In genomic region chr7:22549667-22550513, GRCh38 we compare ENCODE assay signal across 8 cellular contexts. TPM values are rescaled to one million over a fixed set of nuclear protein-coding genes. Genes with fewer than 3 reads are reported as not detected.
DNase-seq lines count a peak whose midpoint lies in the region; ATAC-seq and TF ChIP-seq lines count a peak whose summit lies in the region.

No MANE protein-coding gene starts in this region.

- H2AFZ ChIP-seq in GM23338: peak overlapping the region; percentile 84

- DNase-seq in GM23338 (ENCODE audit: low spot score) (peak; percentile 93), NCI-H774 (lab: John Stamatoyannopoulos, UW) (peak; percentile 54), hippocampal formation (lab: John Stamatoyannopoulos, UW) (no peak), GDM1 (lab: John Stamatoyannopoulos, UW) (no peak)
- DNase-seq in central memory CD4-positive, alpha-beta T cell: peak; percentile 22

- H3K4me1 Mint-ChIP-seq in GM23338: peaks cover 8% of the 10 kb centered on the region; the same call in 2 of the 3 replicates

- H3K36me3 Mint-ChIP-seq in GM23338 (ENCODE audit: low read depth): no peaks in the 10 kb centered on the region

- peak overlapping the region in 5 of 11 experiments; percentile 7 to 86 (median 72); a peak in 8 of 22 replicates for H3K27ac ChIP-seq in BLaER1 treated with 17β-estradiol and CSF1 and Interleukin-3, amounts not matched to agents 10 nM and 100 nM
- H3K27ac ChIP-seq in GM23338 (ENCODE audit: low read depth): peak overlapping the region; percentile 95

- H3K27me3 ChIP-seq in BLaER1 treated with 17β-estradiol and CSF1 and Interleukin-3, amounts not matched to agents 10 nM and 100 nM: peaks cover 0 to 16% (median 0%) of the 10 kb centered on the region in 11 experiments; a peak in 4 of 22 replicates
- H3K27me3 ChIP-seq in GM23338 (ENCODE audit: insufficient read depth) (no peaks in the 10 kb centered on the region), mucosa of stomach (ENCODE audit: control insufficient read depth, insufficient read depth, low read length) (peaks cover 43% of the 10 kb centered on the region)

- peak overlapping the region; percentile 48 to 91 (median 76) for H3K4me2 ChIP-seq in BLaER1 treated with 17β-estradiol and CSF1 and Interleukin-3, amounts not matched to agents 10 nM and 100 nM
- peak overlapping the region; percentile 80 for H3K4me2 ChIP-seq in GM23338

- peak overlapping the region in 3 of 10 experiments; percentile 10 to 29 (median 22); a peak in 3 of 20 replicates for H3K4me3 ChIP-seq in BLaER1 treated with 17β-estradiol and CSF1 and Interleukin-3, amounts not matched to agents 10 nM and 100 nM
- H3K4me3 ChIP-seq in GM23338 (peak overlapping the region; percentile 88), mucosa of stomach (ENCODE audit: low read length) (no peak overlapping the region)

- H3K27me3 Mint-ChIP-seq in GM23338 (ENCODE audit: insufficient read depth, low read depth, poor library complexity): peaks cover 9% of the 10 kb centered on the region

- H3K36me3 ChIP-seq in BLaER1 treated with 17β-estradiol and CSF1 and Interleukin-3, amounts not matched to agents 10 nM and 100 nM: no peaks in the 10 kb centered on the region
- H3K36me3 ChIP-seq in GM23338 (ENCODE audit: insufficient read depth): no peaks in the 10 kb centered on the region
- no peaks in the 10 kb centered on the region for H3K36me3 ChIP-seq in mucosa of stomach (ENCODE audit: control insufficient read depth, insufficient read depth, low read length)

- H4K20me1 ChIP-seq in BLaER1 treated with 17β-estradiol and CSF1 and Interleukin-3, amounts not matched to agents 10 nM and 100 nM: no peaks in the 10 kb centered on the region
- no peaks in the 10 kb centered on the region for H4K20me1 ChIP-seq in GM23338 (replicated peaks; ENCODE audit: insufficient read depth)

- H3K9me2 ChIP-seq in GM23338 (ENCODE audit: insufficient read depth): no peaks in the 10 kb centered on the region

- peaks cover 23 to 90% (median 56%) of the 10 kb centered on the region in 10 experiments for H3K4me1 ChIP-seq in BLaER1 treated with 17β-estradiol and CSF1 and Interleukin-3, amounts not matched to agents 10 nM and 100 nM
- peaks cover 5% of the 10 kb centered on the region; the same call in 1 of the 2 replicates for H3K4me1 ChIP-seq in GM23338 (ENCODE audit: insufficient read depth)
- H3K4me1 ChIP-seq in mucosa of stomach (ENCODE audit: control insufficient read depth, insufficient read depth, low read length): peaks cover 6% of the 10 kb centered on the region

- H3K79me2 ChIP-seq in GM23338 (replicated peaks; ENCODE audit: insufficient read depth): no peaks in the 10 kb centered on the region

- H3K9me3 Mint-ChIP-seq in GM23338: no peaks in the 10 kb centered on the region

- no peaks in the 10 kb centered on the region for H3F3A ChIP-seq in GM23338 (replicated peaks; ENCODE audit: low read depth)

- ATAC-seq in GM23338 (peak; percentile 87), HG03139 (IDR thresholded peaks at IDR 0.05; ENCODE audit: unreplicated experiment) (no peak)

- H3K27ac Mint-ChIP-seq in GM23338: peak overlapping the region; percentile 93

- H3K9me3 ChIP-seq in BLaER1 treated with 17β-estradiol and CSF1 and Interleukin-3, amounts not matched to agents 10 nM and 100 nM (replicated peaks in 1 of 11): peaks cover 0 to 28% (median 0%) of the 10 kb centered on the region in 11 experiments; a peak in 8 of 22 replicates
- no peaks in the 10 kb centered on the region for H3K9me3 ChIP-seq in mucosa of stomach (ENCODE audit: control insufficient read depth, low read length)

- peak; percentile 82 to 99 for TF ChIP-seq CTCF in GM23338 (conservative IDR thresholded peaks at IDR 0.05; ENCODE audit: low read depth in 2 of 2)

- H3K4me3 Mint-ChIP-seq in GM23338: peak overlapping the region; percentile 92

- H3K9ac ChIP-seq in BLaER1 treated with 17β-estradiol and CSF1 and Interleukin-3, amounts not matched to agents 10 nM and 100 nM: peak overlapping the region in 5 of 11 experiments; percentile 9 to 76 (median 20); a peak in 6 of 22 replicates
- peak overlapping the region; percentile 9 for H3K9ac ChIP-seq in mucosa of stomach (ENCODE audit: low read length)

TF ChIP-seq in GM23338, 12 proteins besides CTCF, POLR2A, EP300 and RAD21:
- TF ChIP-seq POLR2AphosphoS5 (IDR thresholded peaks at IDR 0.05; ENCODE audit: low read depth) (peak; percentile 64), ETS1 (IDR thresholded peaks at IDR 0.05) (no peak), STAT1 (IDR thresholded peaks at IDR 0.05; ENCODE audit: unreplicated experiment) (no peak)
TF ChIP-seq in GM23338: peak in this region for 1.

RNA-seq across cellular contexts. Expression of gene STEAP1B, which starts 49.9 kb away (rescaled TPM):
- 13.9 and 16.5 TPM in 2 replicates for total RNA-seq in GM23338 (2014; rRNA removed; shearing (Covaris generic))
- polyA plus RNA-seq in GM23338 (2016; fragmentation: Nextera tagmentation; extraction: Ambion mirVana): 4.5 and 4.9 TPM in 2 replicates

Comparison
In these comparisons a context has a peak if more than half of its experiments do, and no peak if none do; other contexts are left out.
1. DNase-seq: peak in GM23338 (single experiment), NCI-H774 (single experiment) and central memory CD4-positive, alpha-beta T cell (single experiment); none in hippocampal formation (0 of 2) and GDM1 (single experiment).